ENCODE assay signal across 34 cellular contexts in genomic region chr2:170457742-170458141, GRCh38.
"Had no signal": no experiment of that assay in that cellular context is flagged by ENCODE, and none has a peak within 500 bp of the region (broad histone marks: within the 10 kb centered on the region; RNA-seq: fewer than 3 reads in every experiment).

No MANE protein-coding gene starts in this region.

- H3K4me1 ChIP-seq: adrenal gland, ascending aorta, body of pancreas, breast epithelium had no signal

- ATAC-seq: activated naive CD4-positive, alpha-beta T cell treated with anti-CD3 and anti-CD28 coated beads, Interleukin-2, amount 50 U/mL, for 72 hours; activated naive CD8-positive, alpha-beta T cell treated with anti-CD3 and anti-CD28 coated beads, Interleukin-2, amount 50 U/mL, for 24 hours; activated T-cell treated with anti-CD3 and anti-CD28 coated beads, Interleukin-2, amount 50 U/mL, for 4 hours; activated T-cell treated with anti-CD3 and anti-CD28 coated beads, Interleukin-2, amount 50 U/mL, for 72 hours; activated T-helper 17 cell treated with anti-CD3 and anti-CD28 coated beads, Interleukin-2, amount 50 U/mL, for 72 hours; body of pancreas had no signal

- DNase-seq: activated effector memory CD4-positive, alpha-beta T cell treated with anti-CD3 and anti-CD28 coated beads, Interleukin-2, amount 50 U/mL, for 16 hours; activated effector memory CD4-positive, alpha-beta T cell treated with Interleukin-2 at 50 U/mL for 16 hours; activated gamma-delta T cell; activated gamma-delta T cell treated with Interleukin-2 at 50 U/mL for 16 hours; activated naive CD4-positive, alpha-beta T cell; activated naive CD4-positive, alpha-beta T cell treated with anti-CD3 and anti-CD28 coated beads for 36 hours; activated naive CD4-positive, alpha-beta T cell treated with anti-CD3 and anti-CD28 coated beads, Interleukin-2, amount 10 ng/mL, durations not matched to agents 7 days and 5 days; activated naive CD4-positive, alpha-beta T cell treated with anti-CD3 and anti-CD28 coated beads, Interleukin-2, amount 50 U/mL, for 16 hours; activated naive CD4-positive, alpha-beta T cell treated with Interleukin-2 at 50 U/mL for 16 hours; activated naive CD8-positive, alpha-beta T cell treated with anti-CD3 and anti-CD28 coated beads for 36 hours; activated naive CD8-positive, alpha-beta T cell treated with anti-CD3 and anti-CD28 coated beads, Interleukin-2, amount 10 ng/mL, durations not matched to agents 7 days and 5 days; activated naive CD8-positive, alpha-beta T cell treated with anti-CD3 and anti-CD28 coated beads, Interleukin-2, amount 50 U/mL, for 24 hours; activated T-cell treated with anti-CD3 and anti-CD28 coated beads, Interleukin-2, amount 50 U/mL, for 1 hour; activated T-cell treated with anti-CD3 and anti-CD28 coated beads, Interleukin-2, amount 50 U/mL, for 24 hours; activated T-cell treated with anti-CD3 and anti-CD28 coated beads, Interleukin-2, amount 50 U/mL, for 4 hours; activated T-cell treated with anti-CD3 and anti-CD28 coated beads, Interleukin-2, amount 50 U/mL, for 48 hours; activated T-cell treated with anti-CD3 and anti-CD28 coated beads, Interleukin-2, amount 50 U/mL, for 72 hours; adrenal gland; amniotic stem cell; amygdala; anterior cingulate cortex; aorta; body of pancreas; brain microvascular endothelial cell; caudate nucleus; central memory CD4-positive, alpha-beta T cell; cerebellar nuclear complex had no signal

- H3K4me3 ChIP-seq: adrenal gland, ascending aorta, body of pancreas, breast epithelium, cardiac muscle cell had no signal

- H3K36me3 ChIP-seq: adrenal gland, ascending aorta, brain microvascular endothelial cell, breast epithelium, cardiac muscle cell had no signal

- FAIRE-seq: astrocyte, bronchial epithelial cell had no signal

- H3K9me3 ChIP-seq: adrenal gland, ascending aorta, body of pancreas, breast epithelium had no signal

- H3K27ac ChIP-seq: adrenal gland, ascending aorta, body of pancreas, brain microvascular endothelial cell, breast epithelium, cardiac muscle cell had no signal

- H3K27me3 ChIP-seq: adrenal gland, ascending aorta, body of pancreas, brain microvascular endothelial cell, breast epithelium, cardiac muscle cell had no signal
